21 cellular contexts compared by ENCODE assay signal in genomic region chr2:191322838-191323506, GRCh38.
A peak's percentile ranks its signal among the peaks of the same experiment; 100 is the strongest.
DNase-seq lines count a peak whose midpoint lies in the region; TF ChIP-seq lines count a peak whose summit lies in the region.
"Had no signal": no experiment of that assay in that cellular context is flagged by ENCODE, and none has a peak within 500 bp of the region (broad histone marks: within the 10 kb centered on the region; RNA-seq: fewer than 3 reads in every experiment).

No MANE protein-coding gene starts in this region.

- no peak for TF ChIP-seq EP300 in SK-N-SH (IDR thresholded peaks at IDR 0.05; ENCODE audit: borderline replicate concordance in 1 of 2, low read depth in 1 of 2, low read length in 1 of 2)

- peaks cover 60% of the 10 kb centered on the region for H3K79me2 ChIP-seq in SK-N-SH (ENCODE audit: insufficient read depth)

- intact Hi-C loops in MCF 10A (cut with micrococcal nuclease), result no loop called here
- intact Hi-C loops in breast epithelium (cut with DNase I; ENCODE audit: low total_unique reads), result no loop called here

- H3K4me1 ChIP-seq in breast epithelium, result peaks cover 0 to 5% of the 10 kb centered on the region in 2 donors
- peaks cover 37 to 46% of the 10 kb centered on the region in 2 experiments; a peak in 3 of 4 replicates for H3K4me1 ChIP-seq in SK-N-SH (ENCODE audit: control insufficient read depth in 1 of 2, insufficient read depth in 2 of 2, low read depth in 1 of 2, low read length in 1 of 2)
- H3K4me1 ChIP-seq: uterus had no signal

- POLR2A ChIA-PET in MCF 10A (lab: Yijun Ruan, JAX), result interaction anchor here (0.6 to 0.7 kb wide), 4 partner anchors 8 to 127 kb away, joined by 3 to 5 read pairs (median 4); no protein-coding TSS in a partner anchor
- POLR2A ChIA-PET in SK-N-SH (lab: Yijun Ruan, JAX), result no interaction called here

- no TSS peak for BruUV-seq in MCF 10A (replicated peaks; lab: Mats Ljungman, UMichigan)

- TF ChIP-seq CTCF in MCF 10A (IDR thresholded peaks at IDR 0.05; ENCODE audit: unreplicated experiment) (no peak), breast epithelium (IDR thresholded peaks at IDR 0.05) (no peak), progenitor cell of endocrine pancreas (IDR thresholded peaks at IDR 0.05; ENCODE audit: unreplicated experiment) (no peak), SK-N-SH (IDR thresholded peaks at IDR 0.05) (no peak)

- no peaks in the 10 kb centered on the region for H3K27me3 ChIP-seq in breast epithelium
- no peaks in the 10 kb centered on the region for H3K27me3 ChIP-seq in SK-N-SH (ENCODE audit: insufficient read depth)
- H3K27me3 ChIP-seq: colonic mucosa, stomach, uterus had no signal

- H3K9me3 ChIP-seq in breast epithelium (no peaks in the 10 kb centered on the region), SK-N-SH (no peaks in the 10 kb centered on the region)
- H3K9me3 ChIP-seq: colonic mucosa, stomach, uterus had no signal

- no peak overlapping the region for H3K4me3 Mint-ChIP-seq in MCF 10A (ENCODE audit: unreplicated experiment)
- H3K4me3 Mint-ChIP-seq in progenitor cell of endocrine pancreas (ENCODE audit: low read depth), result no peak overlapping the region
- H3K4me3 Mint-ChIP-seq: CD4-positive, alpha-beta T cell; mesothelial cell of epicardium had no signal

- WGBS in SK-N-SH (ENCODE audit: low lambda C conversion rate), result 94% methylated on average over 2 of the region's 2 CpGs

- CTCF ChIA-PET in MCF 10A (lab: Yijun Ruan, JAX), result interaction anchor here (0.7 to 0.8 kb wide), 2 partner anchors 116 to 157 kb away, joined by 3 read pairs; no protein-coding TSS in a partner anchor
- CTCF ChIA-PET in SK-N-SH (lab: Yijun Ruan, JAX), result interaction anchor here (0.9 to 1.6 kb wide), 5 partner anchors 12 to 206 kb away, joined by 3 to 6 read pairs (median 3); partner anchors contain the start of gene MYO1B

- no peak overlapping the region for H3K4me3 ChIP-seq in breast epithelium
- H3K4me3 ChIP-seq in SK-N-SH (ENCODE audit: low read depth in 2 of 2, low read length in 1 of 2), result no peak overlapping the region
- H3K4me3 ChIP-seq: A549, colonic mucosa, stomach, uterus had no signal

- H2AFZ ChIP-seq in SK-N-SH (ENCODE audit: low read depth), result no peak overlapping the region

- peaks cover 36% of the 10 kb centered on the region for H3K4me1 Mint-ChIP-seq in MCF 10A (ENCODE audit: insufficient read depth, unreplicated experiment)
- peaks cover 30% of the 10 kb centered on the region for H3K4me1 Mint-ChIP-seq in progenitor cell of endocrine pancreas (ENCODE audit: low read depth)

- H3K9me2 ChIP-seq in SK-N-SH, result no peaks in the 10 kb centered on the region

- H3F3A ChIP-seq in SK-N-SH (replicated peaks; ENCODE audit: insufficient read depth), result peaks cover 3% of the 10 kb centered on the region

- DNase-seq in MCF 10A (ENCODE audit: unreplicated experiment) (no peak), breast epithelium (ENCODE audit: low spot score in 2 of 2) (no peak), OCI-M1 (lab: John Stamatoyannopoulos, UW) (peak; percentile 82), epithelial cell of prostate (ENCODE audit: low read depth, low spot score) (no peak), progenitor cell of endocrine pancreas (ENCODE audit: low spot score, unreplicated experiment) (no peak), epidermal melanocyte (ENCODE audit: insufficient read length, low spot score) (no peak), SK-N-SH (no peak)
- no peak for DNase-seq in activated CD4-positive, alpha-beta T cell treated with anti-CD3 and anti-CD28 coated beads for 48 hours
- DNase-seq: activated CD4-positive, alpha-beta T cell treated with anti-CD3 and anti-CD28 coated beads for 4 hours; activated naive CD4-positive, alpha-beta T cell treated with Interleukin-2 at 50 U/mL for 16 hours; CD4-positive, alpha-beta T cell; colonic mucosa; DMS79; NCI-H187; NCI-H524; right cardiac atrium; SIG-M5; stomach; uterus had no signal

- H3K36me3 ChIP-seq in breast epithelium, result no peaks in the 10 kb centered on the region
- no peaks in the 10 kb centered on the region for H3K36me3 ChIP-seq in SK-N-SH (replicated peaks in 1 of 2; ENCODE audit: control insufficient read depth in 1 of 2, insufficient read depth in 2 of 2, low read length in 1 of 2)
- H3K36me3 ChIP-seq: colonic mucosa, stomach, uterus had no signal

- H3K27ac ChIP-seq in breast epithelium, result no peak overlapping the region
- H3K27ac ChIP-seq in epithelial cell of prostate, result peak overlapping the region; percentile 16
- H3K27ac ChIP-seq in SK-N-SH (ENCODE audit: low read depth in 2 of 2, low read length in 1 of 2), result no peak overlapping the region
- H3K27ac ChIP-seq: colonic mucosa, stomach, uterus had no signal

- TF ChIP-seq POLR2A in breast epithelium (IDR thresholded peaks at IDR 0.05), result no peak

- H3K27ac Mint-ChIP-seq in MCF 10A (ENCODE audit: low read depth, unreplicated experiment), result peak overlapping the region; percentile 36
- peak overlapping the region; percentile 43 for H3K27ac Mint-ChIP-seq in progenitor cell of endocrine pancreas
- H3K27ac Mint-ChIP-seq: CD4-positive, alpha-beta T cell had no signal

- H4K20me1 ChIP-seq in SK-N-SH (ENCODE audit: insufficient read depth), result peaks cover under 1% of the 10 kb centered on the region; the same call in 1 of the 2 replicates

- H3K9ac ChIP-seq in SK-N-SH, result no peak overlapping the region

- no peak for TF ChIP-seq RAD21 in SK-N-SH (IDR thresholded peaks at IDR 0.05; ENCODE audit: low read length)

- H3K36me3 Mint-ChIP-seq in MCF 10A (ENCODE audit: insufficient read depth, unreplicated experiment) (peaks cover 6% of the 10 kb centered on the region), progenitor cell of endocrine pancreas (ENCODE audit: insufficient read depth) (peaks cover 8% of the 10 kb centered on the region)

- H3K9me3 Mint-ChIP-seq in MCF 10A (ENCODE audit: unreplicated experiment), result no peaks in the 10 kb centered on the region
- H3K9me3 Mint-ChIP-seq in progenitor cell of endocrine pancreas (ENCODE audit: low read depth), result peaks cover 5% of the 10 kb centered on the region
- H3K9me3 Mint-ChIP-seq: CD4-positive, alpha-beta T cell had no signal

- no peaks in the 10 kb centered on the region for H3K27me3 Mint-ChIP-seq in MCF 10A (ENCODE audit: insufficient read depth, unreplicated experiment)
- H3K27me3 Mint-ChIP-seq in progenitor cell of endocrine pancreas, result no peaks in the 10 kb centered on the region

- no peak overlapping the region for H3K4me2 ChIP-seq in SK-N-SH

TF ChIP-seq in SK-N-SH, 30 proteins besides CTCF, POLR2A, EP300 and RAD21:
- TF ChIP-seq MXI1 (IDR thresholded peaks at IDR 0.05; ENCODE audit: low read depth, low read length) (no peak), ZBTB33 (IDR thresholded peaks at IDR 0.05; ENCODE audit: borderline replicate concordance, low read depth) (no peak), TEAD4 (IDR thresholded peaks at IDR 0.05; ENCODE audit: borderline replicate concordance, insufficient read depth) (no peak), NRF1 (IDR thresholded peaks at IDR 0.05; ENCODE audit: low read depth, low read length) (no peak), JUND (IDR thresholded peaks at IDR 0.05) (no peak)
- TF ChIP-seq, protein P1, sequence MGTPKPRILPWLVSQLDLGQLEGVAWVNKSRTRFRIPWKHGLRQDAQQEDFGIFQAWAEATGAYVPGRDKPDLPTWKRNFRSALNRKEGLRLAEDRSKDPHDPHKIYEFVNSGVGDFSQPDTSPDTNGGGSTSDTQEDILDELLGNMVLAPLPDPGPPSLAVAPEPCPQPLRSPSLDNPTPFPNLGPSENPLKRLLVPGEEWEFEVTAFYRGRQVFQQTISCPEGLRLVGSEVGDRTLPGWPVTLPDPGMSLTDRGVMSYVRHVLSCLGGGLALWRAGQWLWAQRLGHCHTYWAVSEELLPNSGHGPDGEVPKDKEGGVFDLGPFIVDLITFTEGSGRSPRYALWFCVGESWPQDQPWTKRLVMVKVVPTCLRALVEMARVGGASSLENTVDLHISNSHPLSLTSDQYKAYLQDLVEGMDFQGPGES (IDR thresholded peaks at IDR 0.05; ENCODE audit: low read depth, low read length), result no peak
- TF ChIP-seq, protein P2, sequence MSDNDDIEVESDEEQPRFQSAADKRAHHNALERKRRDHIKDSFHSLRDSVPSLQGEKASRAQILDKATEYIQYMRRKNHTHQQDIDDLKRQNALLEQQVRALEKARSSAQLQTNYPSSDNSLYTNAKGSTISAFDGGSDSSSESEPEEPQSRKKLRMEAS (IDR thresholded peaks at IDR 0.05; ENCODE audit: low read depth), result no peak
TF ChIP-seq in SK-N-SH: peak in this region for 0.
